In genomic region chr7:71511361-71511807, GRCh38 we compare ENCODE assay signal across 1 cellular context.
A peak's percentile ranks its signal among the peaks of the same experiment; 100 is the strongest.
TF ChIP-seq lines count a peak whose summit lies in the region.

No MANE protein-coding gene starts in this region.

TF ChIP-seq in H1, 55 proteins besides CTCF, POLR2A, EP300 and RAD21:
- TF ChIP-seq NRF1 (IDR thresholded peaks at IDR 0.05; ENCODE audit: low read depth, low read length) (no peak), SRF (IDR thresholded peaks at IDR 0.05; ENCODE audit: low read depth, low read length) (no peak), POU5F1 (IDR thresholded peaks at IDR 0.05; ENCODE audit: low read depth, low read length) (0 out of 2 replicates have a peak, but pooled peaks have one; percentile 26), CEBPB (IDR thresholded peaks at IDR 0.05; ENCODE audit: low read depth, low read length) (no peak), SIX5 (IDR thresholded peaks at IDR 0.05; ENCODE audit: low read depth, low read length) (no peak), KDM1A (IDR thresholded peaks at IDR 0.05; ENCODE audit: borderline replicate concordance, low read length) (peak; percentile 77), EZH2 (IDR thresholded peaks at IDR 0.05; ENCODE audit: low read depth, low read length, severe bottlenecking) (no peak), BRCA1 (IDR thresholded peaks at IDR 0.05; ENCODE audit: low read depth, low read length) (no peak), TEAD4 (IDR thresholded peaks at IDR 0.05; ENCODE audit: low read depth, low read length) (no peak), BACH1 (IDR thresholded peaks at IDR 0.05; ENCODE audit: low read length) (no peak), ATF2 (IDR thresholded peaks at IDR 0.05; ENCODE audit: low read length) (no peak), YY1 (IDR thresholded peaks at IDR 0.05; ENCODE audit: low read depth, low read length) (no peak), NANOG (IDR thresholded peaks at IDR 0.05; ENCODE audit: insufficient read depth, low read depth, low read length, poor library complexity, severe bottlenecking) (no peak), CBX5 (IDR thresholded peaks at IDR 0.05; ENCODE audit: low read depth, low read length) (no peak)
- TF ChIP-seq, protein P1, sequence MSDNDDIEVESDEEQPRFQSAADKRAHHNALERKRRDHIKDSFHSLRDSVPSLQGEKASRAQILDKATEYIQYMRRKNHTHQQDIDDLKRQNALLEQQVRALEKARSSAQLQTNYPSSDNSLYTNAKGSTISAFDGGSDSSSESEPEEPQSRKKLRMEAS (IDR thresholded peaks at IDR 0.05): no peak
